14 cellular contexts compared by ENCODE assay signal in the genomic region with DNA sequence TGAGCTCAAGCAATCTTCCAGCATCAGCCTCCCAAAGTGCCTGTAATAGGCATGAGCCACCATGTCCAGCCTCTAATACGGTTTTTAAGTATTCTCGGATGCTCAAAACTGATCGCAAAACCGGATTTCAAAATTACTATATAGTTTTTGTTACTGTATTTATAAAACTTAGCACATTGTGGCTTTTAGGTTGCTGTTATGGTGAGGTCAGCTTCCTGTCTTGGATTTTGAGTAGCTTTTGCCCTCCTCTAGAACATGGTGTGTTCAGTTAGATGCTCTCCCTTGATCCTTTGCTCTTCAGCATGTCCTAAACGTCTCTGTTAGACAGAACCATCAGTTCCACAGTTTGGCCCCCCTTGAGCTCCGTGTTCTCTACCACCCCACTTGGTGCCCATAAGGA.
A peak's percentile ranks its signal among the peaks of the same experiment; 100 is the strongest.
DNase-seq lines count a peak whose midpoint lies in the region; ATAC-seq and TF ChIP-seq lines count a peak whose summit lies in the region.
"Had no signal": no experiment of that assay in that cellular context is flagged by ENCODE, and none has a peak within 500 bp of the region (broad histone marks: within the 10 kb centered on the region; RNA-seq: fewer than 3 reads in every experiment).

No MANE protein-coding gene starts in this region.

- peaks cover 16% of the 10 kb centered on the region for H3K79me1 ChIP-seq in H9 (ENCODE audit: insufficient read depth, low read depth, low read length, poor library complexity, severe bottlenecking)

- H4K91ac ChIP-seq in H9 (ENCODE audit: insufficient read length, low read depth, low read length), result no peak overlapping the region

- H3K9me3 ChIP-seq in H9 (ENCODE audit: control insufficient read depth, low read depth, low read length), result no peaks in the 10 kb centered on the region
- H3K9me3 ChIP-seq: MG63 had no signal

- H2BK12ac ChIP-seq in H9 (ENCODE audit: insufficient read length, low read depth, low read length), result no peak overlapping the region

- H3K56ac ChIP-seq in H9 (ENCODE audit: insufficient read length, low read depth, low read length), result no peak overlapping the region

- H2AFZ ChIP-seq in H9 (ENCODE audit: low read length), result no peak overlapping the region

- no peak overlapping the region for H2BK5ac ChIP-seq in H9 (ENCODE audit: insufficient read length, low read length)

- H3K36me3 Mint-ChIP-seq in activated CD4-positive, alpha-beta memory T cell treated with anti-CD3 and anti-CD28 coated beads, Interleukin-2, amount 10 ng/mL, durations not matched to agents 7 days and 5 days (ENCODE audit: low read depth), result peaks cover 11% of the 10 kb centered on the region
- peaks cover 18% of the 10 kb centered on the region for H3K36me3 Mint-ChIP-seq in activated CD4-positive, alpha-beta memory T cell treated with anti-CD3 and anti-CD28 coated beads for 36 hours
- peaks cover 20 to 26% (median 23%) of the 10 kb centered on the region in 3 experiments; a peak in 6 of 7 replicates for H3K36me3 Mint-ChIP-seq in H9 (ENCODE audit: insufficient read depth in 1 of 3, low read depth in 3 of 3)
- H3K36me3 Mint-ChIP-seq in activated T-helper 1 cell treated with anti-CD3 and anti-CD28 coated beads, Interleukin-12 subunit alpha, Interleukin-12 subunit beta, Interleukin-2, Interleukin-4 antibody, amounts not matched to agents 30 ng/mL and 10 ng/mL and 1 ng/mL, durations not matched to agents 14 hours and 24 hours and 36 hours (ENCODE audit: low read depth), result peaks cover 3% of the 10 kb centered on the region
- peaks cover 13 to 36% of the 10 kb centered on the region in 2 donors for H3K36me3 Mint-ChIP-seq in stimulated activated naive B cell treated with anti-CD40 and anti-IgM and Interleukin-4, amounts not matched to agents 10 μg/mL and 1 μg/mL and 100 μg/mL, for 72 hours

- POLR2A ChIA-PET in activated CD4-positive, alpha-beta memory T cell treated with anti-CD3 and anti-CD28 coated beads, Interleukin-2, amount 10 ng/mL, durations not matched to agents 7 days and 5 days (lab: Charles Lee), result interaction anchor here (2.1 kb wide), 1 partner anchor 35 kb away, joined by 7 read pairs; no protein-coding TSS in a partner anchor
- POLR2A ChIA-PET in activated CD4-positive, alpha-beta memory T cell treated with anti-CD3 and anti-CD28 coated beads for 36 hours (lab: Charles Lee), result interaction anchor here (1.1 kb wide), 1 partner anchor 34 kb away, joined by 4 read pairs; no protein-coding TSS in a partner anchor

- H3K4me2 ChIP-seq in H9 (ENCODE audit: insufficient read depth, insufficient read length, low read length), result no peak overlapping the region

- no peak overlapping the region for H4K5ac ChIP-seq in H9 (ENCODE audit: insufficient read length, low read depth, low read length)

- H3K4me1 Mint-ChIP-seq in activated CD4-positive, alpha-beta memory T cell treated with anti-CD3 and anti-CD28 coated beads, Interleukin-2, amount 10 ng/mL, durations not matched to agents 7 days and 5 days, result peaks cover 31% of the 10 kb centered on the region
- H3K4me1 Mint-ChIP-seq in activated CD4-positive, alpha-beta memory T cell treated with anti-CD3 and anti-CD28 coated beads for 36 hours (ENCODE audit: low read depth), result peaks cover 24% of the 10 kb centered on the region
- peaks cover 48 to 51% of the 10 kb centered on the region in 2 experiments for H3K4me1 Mint-ChIP-seq in H9
- H3K4me1 Mint-ChIP-seq in activated T-helper 1 cell treated with anti-CD3 and anti-CD28 coated beads, Interleukin-12 subunit alpha, Interleukin-12 subunit beta, Interleukin-2, Interleukin-4 antibody, amounts not matched to agents 30 ng/mL and 10 ng/mL and 1 ng/mL, durations not matched to agents 14 hours and 24 hours and 36 hours (ENCODE audit: low read depth), result peaks cover 31% of the 10 kb centered on the region
- peaks cover 36 to 56% of the 10 kb centered on the region in 2 donors for H3K4me1 Mint-ChIP-seq in stimulated activated naive B cell treated with anti-CD40 and anti-IgM and Interleukin-4, amounts not matched to agents 10 μg/mL and 1 μg/mL and 100 μg/mL, for 72 hours

- H3K23ac ChIP-seq in H9 (ENCODE audit: insufficient read length, low read depth, low read length), result no peak overlapping the region

- H4K8ac ChIP-seq in H9 (replicated peaks; ENCODE audit: insufficient read length, low read depth, low read length), result no peak overlapping the region

- no peak overlapping the region for H2BK20ac ChIP-seq in H9 (ENCODE audit: low read depth, low read length, poor library complexity, severe bottlenecking)

- no peak overlapping the region for H2AK5ac ChIP-seq in H9 (ENCODE audit: insufficient read length, low read length)

- no peak overlapping the region for H2BK120ac ChIP-seq in H9 (ENCODE audit: low read depth, low read length, poor library complexity, severe bottlenecking)

- H3K9me3 Mint-ChIP-seq in activated CD4-positive, alpha-beta memory T cell treated with anti-CD3 and anti-CD28 coated beads, Interleukin-2, amount 10 ng/mL, durations not matched to agents 7 days and 5 days, result no peaks in the 10 kb centered on the region
- H3K9me3 Mint-ChIP-seq in activated CD4-positive, alpha-beta memory T cell treated with anti-CD3 and anti-CD28 coated beads for 36 hours, result no peaks in the 10 kb centered on the region
- no peaks in the 10 kb centered on the region for H3K9me3 Mint-ChIP-seq in H9
- no peaks in the 10 kb centered on the region for H3K9me3 Mint-ChIP-seq in activated T-helper 1 cell treated with anti-CD3 and anti-CD28 coated beads, Interleukin-12 subunit alpha, Interleukin-12 subunit beta, Interleukin-2, Interleukin-4 antibody, amounts not matched to agents 30 ng/mL and 10 ng/mL and 1 ng/mL, durations not matched to agents 14 hours and 24 hours and 36 hours
- no peaks in the 10 kb centered on the region for H3K9me3 Mint-ChIP-seq in stimulated activated naive B cell treated with anti-CD40 and anti-IgM and Interleukin-4, amounts not matched to agents 10 μg/mL and 1 μg/mL and 100 μg/mL, for 72 hours
- H3K9me3 Mint-ChIP-seq: activated T-cell treated with anti-CD3 and anti-CD28 coated beads, Interleukin-2, amount 50 U/mL, for 4 hours had no signal

- H3K18ac ChIP-seq in H9 (ENCODE audit: insufficient read length, low read depth, low read length), result no peak overlapping the region

- H3K27ac ChIP-seq in H9 (ENCODE audit: insufficient read length, low read depth, low read length), result no peak overlapping the region

- peaks cover 22% of the 10 kb centered on the region; the same call in 1 of the 2 replicates for H3K79me2 ChIP-seq in H9 (ENCODE audit: insufficient read depth, low read length)

- CTCF ChIA-PET in activated CD4-positive, alpha-beta memory T cell treated with anti-CD3 and anti-CD28 coated beads, Interleukin-2, amount 10 ng/mL, durations not matched to agents 7 days and 5 days (lab: Charles Lee), result interaction anchor here (1.0 to 1.3 kb wide), 3 partner anchors 12 to 27 kb away, joined by 3 to 4 read pairs (median 3); no protein-coding TSS in a partner anchor
- CTCF ChIA-PET in activated CD4-positive, alpha-beta memory T cell treated with anti-CD3 and anti-CD28 coated beads for 36 hours (lab: Charles Lee), result no interaction called here

- no CpG with 5 or more reads among the region's 6 CpGs for WGBS in H9 (ENCODE audit: extremely low coverage, insufficient read length, low lambda C conversion rate)

- peaks cover 10% of the 10 kb centered on the region for H3K4me1 ChIP-seq in H9 (ENCODE audit: insufficient read depth, low read length)

- H3K4me3 Mint-ChIP-seq in activated CD4-positive, alpha-beta memory T cell treated with anti-CD3 and anti-CD28 coated beads, Interleukin-2, amount 10 ng/mL, durations not matched to agents 7 days and 5 days, result no peak overlapping the region
- H3K4me3 Mint-ChIP-seq in activated CD4-positive, alpha-beta memory T cell treated with anti-CD3 and anti-CD28 coated beads for 36 hours, result no peak overlapping the region
- H3K4me3 Mint-ChIP-seq in H9, result no peak overlapping the region
- no peak overlapping the region for H3K4me3 Mint-ChIP-seq in activated T-helper 1 cell treated with anti-CD3 and anti-CD28 coated beads, Interleukin-12 subunit alpha, Interleukin-12 subunit beta, Interleukin-2, Interleukin-4 antibody, amounts not matched to agents 30 ng/mL and 10 ng/mL and 1 ng/mL, durations not matched to agents 14 hours and 24 hours and 36 hours
- peak overlapping the region; percentile 23 to 57 for H3K4me3 Mint-ChIP-seq in stimulated activated naive B cell treated with anti-CD40 and anti-IgM and Interleukin-4, amounts not matched to agents 10 μg/mL and 1 μg/mL and 100 μg/mL, for 72 hours

- no peak overlapping the region for H3K4ac ChIP-seq in H9 (ENCODE audit: low read depth, low read length)

- peak overlapping the region; percentile 23 for H3K27ac Mint-ChIP-seq in activated CD4-positive, alpha-beta memory T cell treated with anti-CD3 and anti-CD28 coated beads, Interleukin-2, amount 10 ng/mL, durations not matched to agents 7 days and 5 days
- no peak overlapping the region for H3K27ac Mint-ChIP-seq in activated CD4-positive, alpha-beta memory T cell treated with anti-CD3 and anti-CD28 coated beads for 36 hours
- peak overlapping the region in 2 of 3 experiments; percentile 70 to 84; a peak in 4 of 7 replicates for H3K27ac Mint-ChIP-seq in H9
- peak overlapping the region; percentile 73 for H3K27ac Mint-ChIP-seq in activated T-helper 1 cell treated with anti-CD3 and anti-CD28 coated beads, Interleukin-12 subunit alpha, Interleukin-12 subunit beta, Interleukin-2, Interleukin-4 antibody, amounts not matched to agents 30 ng/mL and 10 ng/mL and 1 ng/mL, durations not matched to agents 14 hours and 24 hours and 36 hours
- peak overlapping the region; percentile 59 for H3K27ac Mint-ChIP-seq in stimulated activated naive B cell treated with anti-CD40 and anti-IgM and Interleukin-4, amounts not matched to agents 10 μg/mL and 1 μg/mL and 100 μg/mL, for 72 hours

- no peak overlapping the region for H3K9ac ChIP-seq in H9 (ENCODE audit: extremely low read depth, insufficient read length, low read length)

- no peaks in the 10 kb centered on the region for H4K20me1 ChIP-seq in H9 (ENCODE audit: control insufficient read depth, insufficient read depth, insufficient read length)

- no peaks in the 10 kb centered on the region for H3K23me2 ChIP-seq in H9 (ENCODE audit: insufficient read length, low read depth, low read length, poor library complexity, severe bottlenecking)

- no peak for TF ChIP-seq CTCF in H9 (conservative IDR thresholded peaks at IDR 0.05)

- no peaks in the 10 kb centered on the region for H3K27me3 ChIP-seq in H9 (ENCODE audit: insufficient read depth, low read length)
- H3K27me3 ChIP-seq: MG63 had no signal

- H2BK15ac ChIP-seq in H9 (ENCODE audit: low read depth, low read length), result no peak overlapping the region

- H3K14ac ChIP-seq in H9 (ENCODE audit: insufficient read depth, low read length), result no peak overlapping the region

- no peak for ATAC-seq in stimulated activated naive B cell treated with anti-CD40 and anti-IgM and Interleukin-4, amounts not matched to agents 10 μg/mL and 1 μg/mL and 100 μg/mL, for 72 hours (replicated peaks)
- no peak for ATAC-seq in GM19395 (IDR thresholded peaks at IDR 0.05; ENCODE audit: unreplicated experiment)

- no peak for DNase-seq in activated CD4-positive, alpha-beta memory T cell treated with anti-CD3 and anti-CD28 coated beads, Interleukin-2, amount 10 ng/mL, durations not matched to agents 7 days and 5 days
- DNase-seq in activated CD4-positive, alpha-beta memory T cell treated with anti-CD3 and anti-CD28 coated beads for 36 hours, result no peak
- DNase-seq in H9 (no peak), NCI-H128 (lab: John Stamatoyannopoulos, UW; ENCODE audit: unreplicated experiment) (no peak), NCI-H226 (no peak)
- DNase-seq in activated T-helper 1 cell treated with anti-CD3 and anti-CD28 coated beads, Interleukin-12 subunit alpha, Interleukin-12 subunit beta, Interleukin-2, Interleukin-4 antibody, amounts not matched to agents 30 ng/mL and 10 ng/mL and 1 ng/mL, durations not matched to agents 14 hours and 24 hours and 36 hours (ENCODE audit: low spot score), result no peak
- no peak for DNase-seq in stimulated activated naive B cell treated with anti-CD40 and anti-IgM and Interleukin-4, amounts not matched to agents 10 μg/mL and 1 μg/mL and 100 μg/mL, for 72 hours
- DNase-seq: activated T-cell treated with anti-CD3 and anti-CD28 coated beads, Interleukin-2, amount 50 U/mL, for 4 hours; effector CD8-positive, alpha-beta T cell; mammary epithelial cell; NCI-H2171; occipital lobe had no signal

- intact Hi-C loops in activated CD4-positive, alpha-beta memory T cell treated with anti-CD3 and anti-CD28 coated beads for 36 hours (cut with micrococcal nuclease), result no loop called here
- intact Hi-C loops in activated T-helper 1 cell treated with anti-CD3 and anti-CD28 coated beads, Interleukin-12 subunit alpha, Interleukin-12 subunit beta, Interleukin-2, Interleukin-4 antibody, amounts not matched to agents 30 ng/mL and 10 ng/mL and 1 ng/mL, durations not matched to agents 14 hours and 24 hours and 36 hours (cut with micrococcal nuclease), result no loop called here

- H3T11ph ChIP-seq in H9 (ENCODE audit: low read length), result no peak overlapping the region

- H3K27me3 Mint-ChIP-seq in activated CD4-positive, alpha-beta memory T cell treated with anti-CD3 and anti-CD28 coated beads, Interleukin-2, amount 10 ng/mL, durations not matched to agents 7 days and 5 days, result no peaks in the 10 kb centered on the region
- no peaks in the 10 kb centered on the region for H3K27me3 Mint-ChIP-seq in activated CD4-positive, alpha-beta memory T cell treated with anti-CD3 and anti-CD28 coated beads for 36 hours
- H3K27me3 Mint-ChIP-seq in H9 (ENCODE audit: low read depth), result no peaks in the 10 kb centered on the region; the same call in 1 of the 2 replicates
- H3K27me3 Mint-ChIP-seq in activated T-helper 1 cell treated with anti-CD3 and anti-CD28 coated beads, Interleukin-12 subunit alpha, Interleukin-12 subunit beta, Interleukin-2, Interleukin-4 antibody, amounts not matched to agents 30 ng/mL and 10 ng/mL and 1 ng/mL, durations not matched to agents 14 hours and 24 hours and 36 hours (ENCODE audit: insufficient read depth), result no peaks in the 10 kb centered on the region
- no peaks in the 10 kb centered on the region for H3K27me3 Mint-ChIP-seq in stimulated activated naive B cell treated with anti-CD40 and anti-IgM and Interleukin-4, amounts not matched to agents 10 μg/mL and 1 μg/mL and 100 μg/mL, for 72 hours

Comparison
In these comparisons a context has a peak if more than half of its experiments do, and no peak if none do; other contexts are left out.
1. H3K4me3 Mint-ChIP-seq: peak in stimulated activated naive B cell treated with anti-CD40 and anti-IgM and Interleukin-4, amounts not matched to agents 10 μg/mL and 1 μg/mL and 100 μg/mL, for 72 hours (2 of 2); none in activated CD4-positive, alpha-beta memory T cell treated with anti-CD3 and anti-CD28 coated beads, Interleukin-2, amount 10 ng/mL, durations not matched to agents 7 days and 5 days (single experiment), activated CD4-positive, alpha-beta memory T cell treated with anti-CD3 and anti-CD28 coated beads for 36 hours (single experiment), H9 (0 of 2) and activated T-helper 1 cell treated with anti-CD3 and anti-CD28 coated beads, Interleukin-12 subunit alpha, Interleukin-12 subunit beta, Interleukin-2, Interleukin-4 antibody, amounts not matched to agents 30 ng/mL and 10 ng/mL and 1 ng/mL, durations not matched to agents 14 hours and 24 hours and 36 hours (single experiment).